ENCODE assay signal across 16 cellular contexts in genomic region chr14:56055521-56055920, GRCh38.
"Had no signal": no experiment of that assay in that cellular context is flagged by ENCODE, and none has a peak within 500 bp of the region (broad histone marks: within the 10 kb centered on the region; RNA-seq: fewer than 3 reads in every experiment).

No MANE protein-coding gene starts in this region.

- DNase-seq: activated CD4-positive, alpha-beta memory T cell treated with anti-CD3 and anti-CD28 coated beads, Interleukin-2, amount 10 ng/mL, durations not matched to agents 7 days and 5 days; activated CD4-positive, alpha-beta T cell treated with anti-CD3 and anti-CD28 coated beads for 48 hours; activated CD4-positive, CD25-positive, alpha-beta regulatory T cell; activated CD8-positive, alpha-beta memory T cell treated with anti-CD3 and anti-CD28 coated beads, Interleukin-2, amount 10 ng/mL, durations not matched to agents 7 days and 5 days; activated naive CD8-positive, alpha-beta T cell treated with anti-CD3 and anti-CD28 coated beads for 36 hours; amniotic stem cell; brain microvascular endothelial cell; effector memory CD4-positive, alpha-beta T cell; esophagus squamous epithelium; left colon; stimulated activated naive CD4-positive, alpha-beta T cell; T1000; transverse colon had no signal

- H3K4me1 Mint-ChIP-seq: activated CD4-positive, alpha-beta memory T cell treated with anti-CD3 and anti-CD28 coated beads, Interleukin-2, amount 10 ng/mL, durations not matched to agents 7 days and 5 days; activated CD8-positive, alpha-beta memory T cell treated with anti-CD3 and anti-CD28 coated beads, Interleukin-2, amount 10 ng/mL, durations not matched to agents 7 days and 5 days; activated naive CD8-positive, alpha-beta T cell treated with anti-CD3 and anti-CD28 coated beads for 36 hours had no signal

- H3K36me3 Mint-ChIP-seq: activated CD8-positive, alpha-beta memory T cell treated with anti-CD3 and anti-CD28 coated beads, Interleukin-2, amount 10 ng/mL, durations not matched to agents 7 days and 5 days; activated naive CD8-positive, alpha-beta T cell treated with anti-CD3 and anti-CD28 coated beads for 36 hours; mesothelial cell of epicardium had no signal

- H3K4me1 ChIP-seq: esophagus squamous epithelium, transverse colon, vagina had no signal

- H3K9me3 Mint-ChIP-seq: activated CD4-positive, alpha-beta memory T cell treated with anti-CD3 and anti-CD28 coated beads, Interleukin-2, amount 10 ng/mL, durations not matched to agents 7 days and 5 days; activated naive CD8-positive, alpha-beta T cell treated with anti-CD3 and anti-CD28 coated beads for 36 hours; mesothelial cell of epicardium had no signal

- H3K27ac ChIP-seq: brain microvascular endothelial cell, esophagus squamous epithelium, transverse colon, vagina had no signal

- H3K27ac Mint-ChIP-seq: activated CD4-positive, alpha-beta memory T cell treated with anti-CD3 and anti-CD28 coated beads, Interleukin-2, amount 10 ng/mL, durations not matched to agents 7 days and 5 days; activated CD8-positive, alpha-beta memory T cell treated with anti-CD3 and anti-CD28 coated beads, Interleukin-2, amount 10 ng/mL, durations not matched to agents 7 days and 5 days; activated naive CD8-positive, alpha-beta T cell treated with anti-CD3 and anti-CD28 coated beads for 36 hours; mesothelial cell of epicardium had no signal

- ATAC-seq: activated CD8-positive, alpha-beta memory T cell treated with anti-CD3 and anti-CD28 coated beads, Interleukin-2, amount 10 ng/mL, durations not matched to agents 7 days and 5 days; left colon had no signal

- H3K27me3 ChIP-seq: brain microvascular endothelial cell, transverse colon, vagina had no signal

- H3K4me3 ChIP-seq: esophagus squamous epithelium, lung, transverse colon, vagina had no signal

- H3K4me3 Mint-ChIP-seq: activated CD4-positive, alpha-beta memory T cell treated with anti-CD3 and anti-CD28 coated beads, Interleukin-2, amount 10 ng/mL, durations not matched to agents 7 days and 5 days; activated CD8-positive, alpha-beta memory T cell treated with anti-CD3 and anti-CD28 coated beads, Interleukin-2, amount 10 ng/mL, durations not matched to agents 7 days and 5 days; activated naive CD8-positive, alpha-beta T cell treated with anti-CD3 and anti-CD28 coated beads for 36 hours; mesothelial cell of epicardium had no signal

- H3K9me3 ChIP-seq: esophagus squamous epithelium, transverse colon, vagina had no signal

- H3K36me3 ChIP-seq: brain microvascular endothelial cell, esophagus squamous epithelium, transverse colon, vagina had no signal
